In the genomic region with DNA sequence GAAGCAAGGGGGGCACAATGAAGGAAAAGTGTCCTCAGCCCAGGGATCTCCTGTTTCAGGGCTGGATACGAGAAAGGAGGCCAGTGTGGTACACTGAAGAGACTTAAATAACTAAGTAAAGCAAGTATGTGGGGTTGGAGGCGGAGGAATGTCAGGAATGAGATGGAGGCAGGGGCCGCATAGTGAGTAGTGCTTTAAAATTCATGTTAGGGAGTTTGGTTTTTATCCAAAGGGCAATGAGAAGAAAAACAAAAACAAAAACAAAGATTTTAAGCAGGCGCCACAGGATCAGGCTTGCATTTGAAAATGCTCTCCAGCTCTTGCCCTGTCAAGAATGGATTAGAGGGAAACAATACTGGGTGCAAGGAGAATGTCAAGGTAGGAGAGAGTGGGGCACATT, we compare ENCODE assay signal across 11 cellular contexts.
DNase-seq lines count a peak whose midpoint lies in the region; ATAC-seq and TF ChIP-seq lines count a peak whose summit lies in the region.
"Had no signal": no experiment of that assay in that cellular context is flagged by ENCODE, and none has a peak within 500 bp of the region (broad histone marks: within the 10 kb centered on the region; RNA-seq: fewer than 3 reads in every experiment).

No MANE protein-coding gene starts in this region.

- H3K27me3 ChIP-seq in thoracic aorta (replicated peaks; ENCODE audit: insufficient read depth), result no peaks in the 10 kb centered on the region

- peak overlapping the region; percentile 83 to 87 for H3K27ac ChIP-seq in thoracic aorta

- H3K4me1 ChIP-seq in thoracic aorta (ENCODE audit: control insufficient read depth in 1 of 2, low read depth in 2 of 2), result peaks cover 17 to 35% of the 10 kb centered on the region in 2 donors

- H3K9me3 ChIP-seq in thoracic aorta, result no peaks in the 10 kb centered on the region

- DNase-seq in NCI-H345 treated with DMSO at 0.1 percent for 48 hours (lab: John Stamatoyannopoulos, UW; ENCODE audit: unreplicated experiment), result peak; percentile 95
- DNase-seq in NCI-H345 (lab: John Stamatoyannopoulos, UW), result no peak
- peak; percentile 41 for DNase-seq in amniotic epithelial cell (ENCODE audit: low read depth)
- DNase-seq in iPS-NIHi7 (ENCODE audit: extremely low spot score), result peak; percentile 48
- DNase-seq in thoracic aorta (ENCODE audit: low spot score), result no peak
- no peak for DNase-seq in GM19240 (ENCODE audit: insufficient read length, low spot score)
- DNase-seq: activated T-cell treated with anti-CD3 and anti-CD28 coated beads, Interleukin-2, amount 50 U/mL, for 48 hours; glutamatergic neuron; GOT3 had no signal

- TF ChIP-seq CTCF in thoracic aorta (IDR thresholded peaks at IDR 0.05), result no peak

- no peak for ATAC-seq in thoracic aorta (ENCODE audit: insufficient number of reproducible peaks, low FRiP score, low read depth)
- ATAC-seq in GM19455 (IDR thresholded peaks at IDR 0.05; ENCODE audit: unreplicated experiment), result no peak
- ATAC-seq in GM18870 (IDR thresholded peaks at IDR 0.05; ENCODE audit: unreplicated experiment), result no peak

- no peaks in the 10 kb centered on the region for H3K36me3 ChIP-seq in thoracic aorta

- H3K4me3 ChIP-seq in thoracic aorta, result no peak overlapping the region

Comparison
In these comparisons a context has a peak if more than half of its experiments do, and no peak if none do; other contexts are left out.
1. DNase-seq: peak in NCI-H345 treated with DMSO at 0.1 percent for 48 hours (single experiment), amniotic epithelial cell (single experiment) and iPS-NIHi7 (single experiment); none in NCI-H345 (single experiment), thoracic aorta (single experiment) and GM19240 (single experiment).